ENCODE assay signal across 8 cellular contexts in genomic region chr14:96502621-96503251, GRCh38. TPM values are rescaled to one million over a fixed set of nuclear protein-coding genes. Genes with fewer than 3 reads are reported as not detected.
DNase-seq lines count a peak whose midpoint lies in the region; ATAC-seq and TF ChIP-seq lines count a peak whose summit lies in the region.

No MANE protein-coding gene starts in this region.

- peak; percentile 51 for ATAC-seq in GM19395 (IDR thresholded peaks at IDR 0.05; ENCODE audit: unreplicated experiment)
- ATAC-seq in HG03457 (IDR thresholded peaks at IDR 0.05; ENCODE audit: unreplicated experiment): peak; percentile 27
- peak; percentile 41 for ATAC-seq in RWPE2 (ENCODE audit: low read depth)
- ATAC-seq in left colon: peak; percentile 42

- no peaks in the 10 kb centered on the region for H3K9me3 ChIP-seq in RWPE2 (ENCODE audit: severe bottlenecking)

- peaks cover 26% of the 10 kb centered on the region for H3K4me1 ChIP-seq in RWPE2 (ENCODE audit: insufficient read depth, poor library complexity, severe bottlenecking)

- no peaks in the 10 kb centered on the region for H3K27me3 ChIP-seq in RWPE2 (ENCODE audit: insufficient read depth, poor library complexity, severe bottlenecking)

- H3K27ac ChIP-seq in RWPE2 (ENCODE audit: poor library complexity, severe bottlenecking): peak overlapping the region; percentile 53
- H3K27ac ChIP-seq in cingulate gyrus (ENCODE audit: low read depth, low read length): peak overlapping the region; percentile 96

- peaks cover 32% of the 10 kb centered on the region for H3K36me3 ChIP-seq in RWPE2 (ENCODE audit: low read depth)

- intact Hi-C loops in left colon (cut with DNase I, micrococcal nuclease): no loop called here

- TF ChIP-seq CTCF in RWPE2 (IDR thresholded peaks at IDR 0.05; ENCODE audit: poor library complexity, severe bottlenecking): no peak

- peak overlapping the region; percentile 59 for H3K4me3 ChIP-seq in RWPE2 (ENCODE audit: severe bottlenecking)

- DNase-seq in DMS79 treated with DMSO at 0.1 percent for 48 hours (lab: John Stamatoyannopoulos, UW) (peak; percentile 65), RWPE2 (ENCODE audit: low spot score) (no peak), left colon (peak; percentile 56 to 68), activated gamma-delta T cell treated with Interleukin-2 at 50 U/mL for 16 hours (no peak)
- DNase-seq in stimulated activated CD4-positive, alpha-beta T cell treated with anti-CD3 and anti-CD28 coated beads, Interleukin-15, amount 100 ng/mL, for 24 hours: peak; percentile 66

RNA-seq across cellular contexts. Expression of gene PAPOLA, which starts 0.6 kb away (rescaled TPM):
- 100 to 1,000 TPM; 159 to 164 TPM for total RNA-seq in left colon

Comparison
In these comparisons a context has a peak if more than half of its experiments do, and no peak if none do; other contexts are left out.
1. DNase-seq: peak in DMS79 treated with DMSO at 0.1 percent for 48 hours (single experiment), left colon (2 of 2) and stimulated activated CD4-positive, alpha-beta T cell treated with anti-CD3 and anti-CD28 coated beads, Interleukin-15, amount 100 ng/mL, for 24 hours (single experiment); none in RWPE2 (single experiment) and activated gamma-delta T cell treated with Interleukin-2 at 50 U/mL for 16 hours (single experiment).
2. Peak in every context shown above with its lines, with median percentiles within 50 percentile points of each other: ATAC-seq.